Comparison of ENCODE assay signal across 10 cellular contexts in genomic region chr7:2824678-2825461, GRCh38. TPM values are rescaled to one million over a fixed set of nuclear protein-coding genes. Genes with fewer than 3 reads are reported as not detected.
DNase-seq lines count a peak whose midpoint lies in the region; ATAC-seq and TF ChIP-seq lines count a peak whose summit lies in the region.
"Had no signal": no experiment of that assay in that cellular context is flagged by ENCODE, and none has a peak within 500 bp of the region (broad histone marks: within the 10 kb centered on the region; RNA-seq: fewer than 3 reads in every experiment).

No MANE protein-coding gene starts in this region.

- H3K4me1 ChIP-seq in stomach smooth muscle (ENCODE audit: control insufficient read depth, insufficient read depth, low read length) (peaks cover 17% of the 10 kb centered on the region), thyroid gland (peaks cover 19 to 26% of the 10 kb centered on the region in 2 donors)

- H3K9me3 Mint-ChIP-seq in CD4-positive, alpha-beta T cell = no peaks in the 10 kb centered on the region
- H3K9me3 Mint-ChIP-seq: effector memory CD8-positive, alpha-beta T cell had no signal

- H3K4me3 ChIP-seq in choroid plexus epithelial cell (ENCODE audit: low read depth, low read length) (no peak overlapping the region), stomach smooth muscle (ENCODE audit: low read length in 2 of 2) (no peak overlapping the region), thyroid gland (replicated peaks in 1 of 3) (no peak overlapping the region)

- H3K9me3 ChIP-seq in stomach smooth muscle (ENCODE audit: control insufficient read depth in 2 of 2, low read length in 2 of 2) = no peaks in the 10 kb centered on the region
- no peaks in the 10 kb centered on the region for H3K9me3 ChIP-seq in CD4-positive, alpha-beta T cell (ENCODE audit: control insufficient read depth, low read length)
- H3K9me3 ChIP-seq in thyroid gland = no peaks in the 10 kb centered on the region

- no peaks in the 10 kb centered on the region for H3K27me3 ChIP-seq in stomach smooth muscle (ENCODE audit: control insufficient read depth in 1 of 2, insufficient read depth in 2 of 2, low read length in 2 of 2)
- no peaks in the 10 kb centered on the region for H3K27me3 ChIP-seq in CD4-positive, alpha-beta T cell (ENCODE audit: control insufficient read depth, insufficient read depth, low read length)
- no peaks in the 10 kb centered on the region for H3K27me3 ChIP-seq in thyroid gland

- WGBS in thyroid gland, 2 donors = 90 to 91% methylated on average over 14 to 16 of the region's 16 CpGs

- no peaks in the 10 kb centered on the region for H3K27me3 Mint-ChIP-seq in CD4-positive, alpha-beta T cell
- H3K27me3 Mint-ChIP-seq: effector memory CD8-positive, alpha-beta T cell had no signal

- no peak overlapping the region for H3K27ac Mint-ChIP-seq in CD4-positive, alpha-beta T cell

- CTCF ChIA-PET in CD4-positive, alpha-beta T cell (lab: Charles Lee) = no interaction called here

- H3K4me3 Mint-ChIP-seq in CD4-positive, alpha-beta T cell = no peak overlapping the region
- H3K4me3 Mint-ChIP-seq: effector memory CD8-positive, alpha-beta T cell had no signal

- peak overlapping the region; percentile 24 for H3K27ac ChIP-seq in stomach smooth muscle (ENCODE audit: low read length)
- no peak overlapping the region for H3K27ac ChIP-seq in CD4-positive, alpha-beta T cell (ENCODE audit: low read depth, low read length)
- H3K27ac ChIP-seq in thyroid gland = no peak overlapping the region

- H3K4me1 Mint-ChIP-seq in CD4-positive, alpha-beta T cell (ENCODE audit: low read depth) = peaks cover 53% of the 10 kb centered on the region

- no peak for DNase-seq in activated CD4-positive, CD25-positive, alpha-beta regulatory T cell treated with anti-CD3 and anti-CD28 coated beads, Interleukin-2, amount 50 U/mL, for 72 hours
- DNase-seq in choroid plexus epithelial cell (ENCODE audit: low read depth) (peak; percentile 67), thyroid gland (no peak), D341Med (ENCODE audit: low spot score) (no peak)
- DNase-seq in CD4-positive, alpha-beta T cell = no peak
- DNase-seq: effector memory CD8-positive, alpha-beta T cell; NCI-H226 had no signal

- intact Hi-C loops in CD4-positive, alpha-beta T cell (cut with DNase I, micrococcal nuclease) = no loop called here
- intact Hi-C loops in thyroid gland (cut with DNase I) = no loop called here

- H3K36me3 ChIP-seq in stomach smooth muscle (ENCODE audit: control insufficient read depth in 2 of 2, insufficient read depth in 2 of 2, low read length in 2 of 2) = peaks cover 0 to 2% of the 10 kb centered on the region in 2 donors
- no peaks in the 10 kb centered on the region for H3K36me3 ChIP-seq in thyroid gland

- no peak overlapping the region for H3K9ac ChIP-seq in stomach smooth muscle (ENCODE audit: low read length in 2 of 2)

- POLR2A ChIA-PET in CD4-positive, alpha-beta T cell (lab: Charles Lee) = no interaction called here

- peaks cover 20% of the 10 kb centered on the region for H3K36me3 Mint-ChIP-seq in CD4-positive, alpha-beta T cell (ENCODE audit: low read depth)

- ATAC-seq in activated CD4-positive, CD25-positive, alpha-beta regulatory T cell treated with anti-CD3 and anti-CD28 coated beads, Interleukin-2, amount 50 U/mL, for 24 hours = peak; percentile 17 to 34
- ATAC-seq in HG03342 (IDR thresholded peaks at IDR 0.05; ENCODE audit: unreplicated experiment) = peak; percentile 63
- no peak for ATAC-seq in CD4-positive, alpha-beta T cell (ENCODE audit: poor library complexity)
- ATAC-seq: effector memory CD8-positive, alpha-beta T cell had no signal

- no peak for TF ChIP-seq CTCF in choroid plexus epithelial cell (conservative IDR thresholded peaks at IDR 0.05; ENCODE audit: low read depth, low read length)
- no peak for TF ChIP-seq CTCF in CD4-positive, alpha-beta T cell (IDR thresholded peaks at IDR 0.05)
- TF ChIP-seq CTCF in thyroid gland (IDR thresholded peaks at IDR 0.05) = no peak

- TF ChIP-seq POLR2A in thyroid gland (IDR thresholded peaks at IDR 0.05) = no peak

RNA-seq across cellular contexts. Expression of gene GNA12, which starts 19.2 kb away (rescaled TPM):
- 10 to 100 TPM; 16.0 to 16.1 TPM for total RNA-seq in CD4-positive, alpha-beta T cell
- 10 to 100 TPM; 17.9 to 33.3 (median 21.7) TPM for total RNA-seq in thyroid gland
